ENCODE assay signal across 24 cellular contexts in genomic region chr5:132549586-132549985, GRCh38.
"Had no signal": no experiment of that assay in that cellular context is flagged by ENCODE, and none has a peak within 500 bp of the region (broad histone marks: within the 10 kb centered on the region; RNA-seq: fewer than 3 reads in every experiment).

No MANE protein-coding gene starts in this region.

- H3K9me3 Mint-ChIP-seq: activated CD4-positive, alpha-beta memory T cell treated with anti-CD3 and anti-CD28 coated beads for 36 hours; activated CD4-positive, alpha-beta T cell treated with anti-CD3 and anti-CD28 coated beads, Interleukin-2, amount 10 ng/mL, durations not matched to agents 24 days and 14 days; activated naive CD4-positive, alpha-beta T cell treated with anti-CD3 and anti-CD28 coated beads, Interleukin-2, amount 10 ng/mL, durations not matched to agents 7 days and 5 days; activated naive CD4-positive, alpha-beta T cell treated with anti-CD3 and anti-CD28 coated beads, Interleukin-2, amount 50 U/mL, for 72 hours; activated naive CD8-positive, alpha-beta T cell treated with anti-CD3 and anti-CD28 coated beads, Interleukin-2, amount 10 ng/mL, durations not matched to agents 7 days and 5 days; activated T-helper 1 cell treated with anti-CD3 and anti-CD28 coated beads, Interleukin-12 subunit alpha, Interleukin-12 subunit beta, Interleukin-2, Interleukin-4 antibody, amounts not matched to agents 30 ng/mL and 10 ng/mL and 1 ng/mL, durations not matched to agents 14 hours and 24 hours and 36 hours; brain had no signal

- H3K4me1 Mint-ChIP-seq: brain had no signal

- H3K27ac Mint-ChIP-seq: activated CD4-positive, alpha-beta memory T cell treated with anti-CD3 and anti-CD28 coated beads for 36 hours; activated CD4-positive, alpha-beta T cell treated with anti-CD3 and anti-CD28 coated beads for 36 hours; activated CD8-positive, alpha-beta memory T cell treated with anti-CD3 and anti-CD28 coated beads, Interleukin-2, amount 10 ng/mL, durations not matched to agents 7 days and 5 days; activated CD8-positive, alpha-beta T cell treated with anti-CD3 and anti-CD28 coated beads, Interleukin-2, amount 10 ng/mL, durations not matched to agents 7 days and 5 days; activated naive CD4-positive, alpha-beta T cell treated with anti-CD3 and anti-CD28 coated beads, Interleukin-2, amount 10 ng/mL, durations not matched to agents 7 days and 5 days; activated naive CD4-positive, alpha-beta T cell treated with anti-CD3 and anti-CD28 coated beads, Interleukin-2, amount 50 U/mL, for 72 hours; activated naive CD8-positive, alpha-beta T cell treated with anti-CD3 and anti-CD28 coated beads, Interleukin-2, amount 10 ng/mL, durations not matched to agents 7 days and 5 days; activated T-helper 1 cell treated with anti-CD3 and anti-CD28 coated beads, Interleukin-12 subunit alpha, Interleukin-12 subunit beta, Interleukin-2, Interleukin-4 antibody, amounts not matched to agents 30 ng/mL and 10 ng/mL and 1 ng/mL, durations not matched to agents 14 hours and 24 hours and 36 hours; brain had no signal

- H3K27me3 Mint-ChIP-seq: activated CD4-positive, alpha-beta T cell treated with anti-CD3 and anti-CD28 coated beads for 36 hours; activated naive CD8-positive, alpha-beta T cell treated with anti-CD3 and anti-CD28 coated beads, Interleukin-2, amount 10 ng/mL, durations not matched to agents 7 days and 5 days had no signal

- DNase-seq: activated CD4-positive, alpha-beta memory T cell treated with anti-CD3 and anti-CD28 coated beads for 36 hours; activated CD4-positive, alpha-beta T cell treated with anti-CD3 and anti-CD28 coated beads for 36 hours; activated CD4-positive, alpha-beta T cell treated with anti-CD3 and anti-CD28 coated beads, Interleukin-2, amount 10 ng/mL, durations not matched to agents 24 days and 14 days; activated CD4-positive, CD25-positive, alpha-beta regulatory T cell; activated CD4-positive, CD25-positive, alpha-beta regulatory T cell treated with anti-CD3 and anti-CD28 coated beads, Interleukin-2, amount 50 U/mL, for 72 hours; activated CD8-positive, alpha-beta memory T cell treated with anti-CD3 and anti-CD28 coated beads, Interleukin-2, amount 10 ng/mL, durations not matched to agents 7 days and 5 days; activated CD8-positive, alpha-beta memory T cell treated with anti-CD3 and anti-CD28 coated beads, Interleukin-2, amount 50 U/mL, for 4 hours; activated CD8-positive, alpha-beta T cell treated with anti-CD3 and anti-CD28 coated beads, Interleukin-2, amount 10 ng/mL, durations not matched to agents 7 days and 5 days; activated gamma-delta T cell; activated naive CD4-positive, alpha-beta T cell; activated naive CD4-positive, alpha-beta T cell treated with anti-CD3 and anti-CD28 coated beads, Interleukin-2, amount 10 ng/mL, durations not matched to agents 7 days and 5 days; activated naive CD8-positive, alpha-beta T cell treated with anti-CD3 and anti-CD28 coated beads, Interleukin-2, amount 10 ng/mL, durations not matched to agents 7 days and 5 days; activated T-cell treated with anti-CD3 and anti-CD28 coated beads, Interleukin-2, amount 50 U/mL, for 1 hour; activated T-cell treated with anti-CD3 and anti-CD28 coated beads, Interleukin-2, amount 50 U/mL, for 48 hours; central memory CD4-positive, alpha-beta T cell; cerebellar nuclear complex; colonic mucosa; effector CD8-positive, alpha-beta T cell; foreskin fibroblast; head of caudate nucleus had no signal

- H3K4me3 Mint-ChIP-seq: activated CD4-positive, alpha-beta memory T cell treated with anti-CD3 and anti-CD28 coated beads for 36 hours; activated CD4-positive, alpha-beta T cell treated with anti-CD3 and anti-CD28 coated beads for 36 hours; activated CD4-positive, alpha-beta T cell treated with anti-CD3 and anti-CD28 coated beads, Interleukin-2, amount 10 ng/mL, durations not matched to agents 24 days and 14 days; activated CD8-positive, alpha-beta memory T cell treated with anti-CD3 and anti-CD28 coated beads, Interleukin-2, amount 10 ng/mL, durations not matched to agents 7 days and 5 days; activated CD8-positive, alpha-beta T cell treated with anti-CD3 and anti-CD28 coated beads, Interleukin-2, amount 10 ng/mL, durations not matched to agents 7 days and 5 days; activated naive CD4-positive, alpha-beta T cell treated with anti-CD3 and anti-CD28 coated beads, Interleukin-2, amount 10 ng/mL, durations not matched to agents 7 days and 5 days; activated naive CD8-positive, alpha-beta T cell treated with anti-CD3 and anti-CD28 coated beads, Interleukin-2, amount 10 ng/mL, durations not matched to agents 7 days and 5 days; activated T-helper 1 cell treated with anti-CD3 and anti-CD28 coated beads, Interleukin-12 subunit alpha, Interleukin-12 subunit beta, Interleukin-2, Interleukin-4 antibody, amounts not matched to agents 30 ng/mL and 10 ng/mL and 1 ng/mL, durations not matched to agents 14 hours and 24 hours and 36 hours; brain had no signal

- ATAC-seq: activated CD4-positive, alpha-beta T cell treated with anti-CD3 and anti-CD28 coated beads for 36 hours; activated CD8-positive, alpha-beta memory T cell treated with anti-CD3 and anti-CD28 coated beads, Interleukin-2, amount 10 ng/mL, durations not matched to agents 7 days and 5 days; activated CD8-positive, alpha-beta T cell treated with anti-CD3 and anti-CD28 coated beads, Interleukin-2, amount 10 ng/mL, durations not matched to agents 7 days and 5 days; activated naive CD4-positive, alpha-beta T cell treated with anti-CD3 and anti-CD28 coated beads, Interleukin-2, amount 50 U/mL, for 72 hours; esophagus mucosa had no signal
